In genomic region chr6:16419636-16420331, GRCh38 we compare ENCODE assay signal across 8 cellular contexts.
DNase-seq lines count a peak whose midpoint lies in the region; ATAC-seq and FAIRE-seq lines count a peak whose summit lies in the region.

No MANE protein-coding gene starts in this region.

- ATAC-seq in GM18861 (IDR thresholded peaks at IDR 0.05; ENCODE audit: unreplicated experiment) (peak; percentile 60), GM21717 (IDR thresholded peaks at IDR 0.05; ENCODE audit: unreplicated experiment) (peak; percentile 61), HG03571 (IDR thresholded peaks at IDR 0.05; ENCODE audit: unreplicated experiment) (peak; percentile 63)

- no peak overlapping the region for H3K4me3 ChIP-seq in H7 (ENCODE audit: insufficient read depth, low read depth, low read length)

- no peaks in the 10 kb centered on the region for H3K27me3 ChIP-seq in H7 (ENCODE audit: control insufficient read depth, insufficient read depth, low read length)

- DNase-seq in myocyte (ENCODE audit: low read depth), result peak; percentile 38
- no peak for DNase-seq in H7
- no peak for DNase-seq in mesenteric fat pad (ENCODE audit: low spot score)
- no peak for DNase-seq in HuH-7.5 (ENCODE audit: low spot score)
- DNase-seq in urothelium cell line (ENCODE audit: low spot score), result no peak

- no peak for FAIRE-seq in urothelium cell line (lab: Jason Lieb, UNC)

- no peaks in the 10 kb centered on the region for H3K36me3 ChIP-seq in H7 (replicated peaks; ENCODE audit: control insufficient read depth, insufficient read depth, low read length)
